ENCODE assay signal across 1 cellular context in genomic region chr19:58573658-58574164, GRCh38.
TF ChIP-seq lines count a peak whose summit lies in the region.

No MANE protein-coding gene starts in this region.

TF ChIP-seq in H1, 55 proteins besides CTCF, POLR2A, EP300 and RAD21:
- TF ChIP-seq RNF2 (IDR thresholded peaks at IDR 0.05; ENCODE audit: borderline replicate concordance, low read depth, low read length, missing control alignments, poor library complexity, severe bottlenecking) = no peak
- TF ChIP-seq SAP30 (IDR thresholded peaks at IDR 0.05; ENCODE audit: insufficient read depth, insufficient replicate concordance, low read length) = peak; percentile 99
- TF ChIP-seq SIN3A (conservative IDR thresholded peaks at IDR 0.05 in 1 of 2, IDR thresholded peaks at IDR 0.05 in 1 of 2; ENCODE audit: low read depth in 1 of 2, low read length in 2 of 2) = peak in 1 of 2 experiments; percentile 99; a peak in 3 of 4 replicates
- peak; percentile 57 for TF ChIP-seq MAX (IDR thresholded peaks at IDR 0.05)
- 0 out of 2 replicates have a peak, but pooled peaks have one; percentile 22 for TF ChIP-seq E2F6 (IDR thresholded peaks at IDR 0.05)
- TF ChIP-seq YY1 (IDR thresholded peaks at IDR 0.05; ENCODE audit: low read depth, low read length) = no peak; the same call in 1 of the 2 replicates
- TF ChIP-seq BCL11A (IDR thresholded peaks at IDR 0.05; ENCODE audit: low read depth in 2 of 2, low read length in 2 of 2) = no peak
- no peak for TF ChIP-seq GABPA (IDR thresholded peaks at IDR 0.05; ENCODE audit: borderline replicate concordance, insufficient read depth, low read length)
- no peak for TF ChIP-seq SUZ12 (IDR thresholded peaks at IDR 0.05; ENCODE audit: low read length)
- TF ChIP-seq, protein P1, sequence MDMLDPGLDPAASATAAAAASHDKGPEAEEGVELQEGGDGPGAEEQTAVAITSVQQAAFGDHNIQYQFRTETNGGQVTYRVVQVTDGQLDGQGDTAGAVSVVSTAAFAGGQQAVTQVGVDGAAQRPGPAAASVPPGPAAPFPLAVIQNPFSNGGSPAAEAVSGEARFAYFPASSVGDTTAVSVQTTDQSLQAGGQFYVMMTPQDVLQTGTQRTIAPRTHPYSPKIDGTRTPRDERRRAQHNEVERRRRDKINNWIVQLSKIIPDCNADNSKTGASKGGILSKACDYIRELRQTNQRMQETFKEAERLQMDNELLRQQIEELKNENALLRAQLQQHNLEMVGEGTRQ (IDR thresholded peaks at IDR 0.05; ENCODE audit: low read length) = no peak
- no peak for TF ChIP-seq MAFK (IDR thresholded peaks at IDR 0.05; ENCODE audit: low read depth, low read length)
- TF ChIP-seq KDM4A (IDR thresholded peaks at IDR 0.05; ENCODE audit: low read depth, low read length, severe bottlenecking) = no peak
